17 cellular contexts compared by ENCODE assay signal in the genomic region with DNA sequence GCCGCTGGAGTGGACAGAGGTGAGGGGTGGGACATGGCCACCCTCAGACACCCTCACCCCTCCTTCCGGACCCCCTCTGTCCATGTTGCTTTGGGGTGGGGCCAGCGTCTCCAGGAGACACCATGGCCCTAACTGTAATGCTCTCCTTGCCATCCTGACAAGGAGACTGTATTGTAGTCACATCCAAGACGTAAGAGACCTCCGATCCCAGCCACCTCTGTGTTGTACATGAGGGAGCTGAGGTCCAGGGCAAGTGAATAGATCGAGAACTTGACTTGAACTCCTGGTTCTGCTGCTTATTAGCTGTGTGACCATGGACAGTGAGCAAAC. TPM values are rescaled to one million over a fixed set of nuclear protein-coding genes. Genes with fewer than 3 reads are reported as not detected.
DNase-seq lines count a peak whose midpoint lies in the region; ATAC-seq lines count a peak whose summit lies in the region.
"Had no signal": no experiment of that assay in that cellular context is flagged by ENCODE, and none has a peak within 500 bp of the region (broad histone marks: within the 10 kb centered on the region; RNA-seq: fewer than 3 reads in every experiment).

No MANE protein-coding gene starts in this region.

- CTCF ChIA-PET in activated CD4-positive, alpha-beta memory T cell treated with anti-CD3 and anti-CD28 coated beads, Interleukin-2, amount 10 ng/mL, durations not matched to agents 7 days and 5 days (lab: Charles Lee) = interaction anchor here (0.6 kb wide), 1 partner anchor 123 kb away, joined by 4 read pairs; no protein-coding TSS in a partner anchor
- CTCF ChIA-PET in activated CD4-positive, alpha-beta memory T cell treated with anti-CD3 and anti-CD28 coated beads for 36 hours (lab: Charles Lee) = no interaction called here

- H2AK5ac ChIP-seq in neuronal stem cell (ENCODE audit: low read depth, low read length) = peak overlapping the region; percentile 56

- no peak overlapping the region for H2AFZ ChIP-seq in neuronal stem cell (ENCODE audit: low read length)

- H3K4me2 ChIP-seq in neuronal stem cell (ENCODE audit: insufficient read depth, low read length, poor library complexity, severe bottlenecking) = no peak overlapping the region

- H3K9me3 Mint-ChIP-seq in activated CD4-positive, alpha-beta memory T cell treated with anti-CD3 and anti-CD28 coated beads, Interleukin-2, amount 10 ng/mL, durations not matched to agents 7 days and 5 days = no peaks in the 10 kb centered on the region
- no peaks in the 10 kb centered on the region for H3K9me3 Mint-ChIP-seq in activated CD4-positive, alpha-beta memory T cell treated with anti-CD3 and anti-CD28 coated beads for 36 hours
- no peaks in the 10 kb centered on the region for H3K9me3 Mint-ChIP-seq in stimulated activated naive CD8-positive, alpha-beta T cell treated with anti-CD3 and anti-CD28 coated beads, Interleukin-15, amount 100 ng/mL, for 72 hours

- H2BK12ac ChIP-seq in neuronal stem cell (ENCODE audit: low read length) = no peak overlapping the region

- no peak overlapping the region for H3K18ac ChIP-seq in neuronal stem cell (ENCODE audit: low read length)

- H3K4me1 Mint-ChIP-seq in activated CD4-positive, alpha-beta memory T cell treated with anti-CD3 and anti-CD28 coated beads, Interleukin-2, amount 10 ng/mL, durations not matched to agents 7 days and 5 days = no peaks in the 10 kb centered on the region
- H3K4me1 Mint-ChIP-seq in activated CD4-positive, alpha-beta memory T cell treated with anti-CD3 and anti-CD28 coated beads for 36 hours (ENCODE audit: low read depth) = peaks cover 1% of the 10 kb centered on the region
- peaks cover 16% of the 10 kb centered on the region for H3K4me1 Mint-ChIP-seq in stimulated activated naive CD8-positive, alpha-beta T cell treated with anti-CD3 and anti-CD28 coated beads, Interleukin-15, amount 100 ng/mL, for 72 hours
- H3K4me1 Mint-ChIP-seq: B cell had no signal

- no peak overlapping the region for H3K9ac ChIP-seq in neuronal stem cell (ENCODE audit: low read depth, low read length, poor library complexity)

- H3K27ac ChIP-seq in neuronal stem cell (replicated peaks; ENCODE audit: low read length) = no peak overlapping the region
- H3K27ac ChIP-seq: 22Rv1, SJSA1 had no signal

- H3K27me3 Mint-ChIP-seq in activated CD4-positive, alpha-beta memory T cell treated with anti-CD3 and anti-CD28 coated beads, Interleukin-2, amount 10 ng/mL, durations not matched to agents 7 days and 5 days = no peaks in the 10 kb centered on the region
- H3K27me3 Mint-ChIP-seq in activated CD4-positive, alpha-beta memory T cell treated with anti-CD3 and anti-CD28 coated beads for 36 hours = no peaks in the 10 kb centered on the region
- no peaks in the 10 kb centered on the region for H3K27me3 Mint-ChIP-seq in stimulated activated naive CD8-positive, alpha-beta T cell treated with anti-CD3 and anti-CD28 coated beads, Interleukin-15, amount 100 ng/mL, for 72 hours
- H3K27me3 Mint-ChIP-seq: B cell had no signal

- POLR2A ChIA-PET in activated CD4-positive, alpha-beta memory T cell treated with anti-CD3 and anti-CD28 coated beads, Interleukin-2, amount 10 ng/mL, durations not matched to agents 7 days and 5 days (lab: Charles Lee) = interaction anchor here (1.4 kb wide), 1 partner anchor 30 kb away, joined by 4 read pairs; no protein-coding TSS in a partner anchor
- POLR2A ChIA-PET in activated CD4-positive, alpha-beta memory T cell treated with anti-CD3 and anti-CD28 coated beads for 36 hours (lab: Charles Lee) = no interaction called here

- no peaks in the 10 kb centered on the region for H3K4me1 ChIP-seq in neuronal stem cell (ENCODE audit: control insufficient read depth in 2 of 2, insufficient read depth in 1 of 2, low read depth in 1 of 2, low read length in 2 of 2)
- H3K4me1 ChIP-seq: SJSA1 had no signal

- H3K36me3 Mint-ChIP-seq in activated CD4-positive, alpha-beta memory T cell treated with anti-CD3 and anti-CD28 coated beads, Interleukin-2, amount 10 ng/mL, durations not matched to agents 7 days and 5 days (ENCODE audit: low read depth) = peaks cover 41% of the 10 kb centered on the region
- peaks cover 41% of the 10 kb centered on the region for H3K36me3 Mint-ChIP-seq in activated CD4-positive, alpha-beta memory T cell treated with anti-CD3 and anti-CD28 coated beads for 36 hours

- H2BK5ac ChIP-seq in neuronal stem cell (ENCODE audit: low read length) = no peak overlapping the region

- H3K4me3 ChIP-seq in neuronal stem cell (ENCODE audit: low read length in 2 of 2) = no peak overlapping the region
- H3K4me3 ChIP-seq: SJSA1 had no signal

- no peaks in the 10 kb centered on the region for H3K27me3 ChIP-seq in neuronal stem cell (ENCODE audit: control insufficient read depth in 3 of 3, insufficient read depth in 3 of 3, low read depth in 1 of 3, low read length in 3 of 3)
- H3K27me3 ChIP-seq: SJSA1 had no signal

- H3K23ac ChIP-seq in neuronal stem cell (ENCODE audit: low read depth, low read length, poor library complexity) = peak overlapping the region; percentile 25

- H3K4me3 Mint-ChIP-seq in activated CD4-positive, alpha-beta memory T cell treated with anti-CD3 and anti-CD28 coated beads, Interleukin-2, amount 10 ng/mL, durations not matched to agents 7 days and 5 days = no peak overlapping the region
- H3K4me3 Mint-ChIP-seq in activated CD4-positive, alpha-beta memory T cell treated with anti-CD3 and anti-CD28 coated beads for 36 hours = no peak overlapping the region
- no peak overlapping the region for H3K4me3 Mint-ChIP-seq in stimulated activated naive CD8-positive, alpha-beta T cell treated with anti-CD3 and anti-CD28 coated beads, Interleukin-15, amount 100 ng/mL, for 72 hours
- H3K4me3 Mint-ChIP-seq: B cell had no signal

- H3K27ac Mint-ChIP-seq in activated CD4-positive, alpha-beta memory T cell treated with anti-CD3 and anti-CD28 coated beads, Interleukin-2, amount 10 ng/mL, durations not matched to agents 7 days and 5 days = no peak overlapping the region
- H3K27ac Mint-ChIP-seq in activated CD4-positive, alpha-beta memory T cell treated with anti-CD3 and anti-CD28 coated beads for 36 hours = no peak overlapping the region
- H3K27ac Mint-ChIP-seq in stimulated activated naive CD8-positive, alpha-beta T cell treated with anti-CD3 and anti-CD28 coated beads, Interleukin-15, amount 100 ng/mL, for 72 hours = peak overlapping the region; percentile 23 to 69
- H3K27ac Mint-ChIP-seq: B cell had no signal

- peaks cover 66 to 89% of the 10 kb centered on the region in 2 donors for H3K36me3 ChIP-seq in neuronal stem cell (replicated peaks in 1 of 2; ENCODE audit: control insufficient read depth in 2 of 2, insufficient read depth in 2 of 2, low read length in 2 of 2)

- H3K9me3 ChIP-seq in neuronal stem cell (replicated peaks in 1 of 2; ENCODE audit: control insufficient read depth in 2 of 2, insufficient read depth in 1 of 2, low read depth in 1 of 2, low read length in 2 of 2) = peaks cover 0 to 2% of the 10 kb centered on the region in 2 donors
- H3K9me3 ChIP-seq: SJSA1 had no signal

- H4K8ac ChIP-seq in neuronal stem cell (ENCODE audit: low read depth, low read length) = no peak overlapping the region

- no peak overlapping the region for H3K4ac ChIP-seq in neuronal stem cell (ENCODE audit: low read length)

- H2BK15ac ChIP-seq in neuronal stem cell (ENCODE audit: low read length) = no peak overlapping the region

- peaks cover 7% of the 10 kb centered on the region for H3K79me1 ChIP-seq in neuronal stem cell (ENCODE audit: low read depth, low read length)

- no peak for ATAC-seq in stimulated activated naive CD8-positive, alpha-beta T cell treated with anti-CD3 and anti-CD28 coated beads, Interleukin-15, amount 100 ng/mL, for 72 hours
- no peak for ATAC-seq in stimulated activated naive CD8-positive, alpha-beta T cell treated with anti-CD3 and anti-CD28 coated beads, Interleukin-15, Interleukin-2, amounts not matched to agents 100 U/mL and 50 U/mL, for 24 hours
- no peak for ATAC-seq in GM19035 (IDR thresholded peaks at IDR 0.05; ENCODE audit: unreplicated experiment)

- H2BK120ac ChIP-seq in neuronal stem cell (ENCODE audit: low read depth, low read length) = no peak overlapping the region

- WGBS in neuronal stem cell (ENCODE audit: extremely low coverage in 2 of 2, insufficient read length in 2 of 2, insufficient replicate concordance in 1 of 2), 2 donors = no CpG with 5 or more reads among the region's 6 CpGs

- peak; percentile 12 for DNase-seq in activated CD4-positive, alpha-beta memory T cell treated with anti-CD3 and anti-CD28 coated beads, Interleukin-2, amount 10 ng/mL, durations not matched to agents 7 days and 5 days
- DNase-seq in activated CD4-positive, alpha-beta memory T cell treated with anti-CD3 and anti-CD28 coated beads for 36 hours = no peak
- DNase-seq in stimulated activated naive CD8-positive, alpha-beta T cell treated with anti-CD3 and anti-CD28 coated beads, Interleukin-15, amount 100 ng/mL, for 72 hours = no peak
- DNase-seq in stimulated activated naive CD8-positive, alpha-beta T cell treated with anti-CD3 and anti-CD28 coated beads, Interleukin-15, Interleukin-2, amounts not matched to agents 100 U/mL and 50 U/mL, for 24 hours = no peak
- no peak for DNase-seq in neuronal stem cell (ENCODE audit: low spot score)
- DNase-seq in Kasumi-1 (lab: John Stamatoyannopoulos, UW) = no peak
- no peak for DNase-seq in COLO829 (ENCODE audit: low spot score)
- DNase-seq: KG1, NCI-H1048, NCI-H1436 treated with DMSO at 0.1 percent for 48 hours, NCI-H2081, NCI-H774, RPMI8226 had no signal

- H4K91ac ChIP-seq in neuronal stem cell (ENCODE audit: low read depth, low read length, poor library complexity) = no peak overlapping the region

- intact Hi-C loops in activated CD4-positive, alpha-beta memory T cell treated with anti-CD3 and anti-CD28 coated beads for 36 hours (cut with micrococcal nuclease) = loop anchor here (10.0 kb wide), 2 partner anchors 1023 to 1173 kb away; partner anchors contain the start of genes DNAH3 and LDAF1

- no peak overlapping the region for H3K14ac ChIP-seq in neuronal stem cell (ENCODE audit: low read length)

RNA-seq across cellular contexts. Expression of gene POLR3E, which starts 30.2 kb away (rescaled TPM):
- total RNA-seq in activated CD4-positive, alpha-beta memory T cell treated with anti-CD3 and anti-CD28 coated beads, Interleukin-2, amount 10 ng/mL, durations not matched to agents 7 days and 5 days = 10 to 100 TPM; 50.7 TPM
- total RNA-seq in activated CD4-positive, alpha-beta memory T cell treated with anti-CD3 and anti-CD28 coated beads for 36 hours = 10 to 100 TPM; 75.0 to 80.3 TPM
- polyA plus RNA-seq in neuronal stem cell (2013, experiment 1 of 2) = 36.5 TPM
- 36.0 TPM for polyA plus RNA-seq in neuronal stem cell (2013, experiment 2 of 2)

RNA-seq across cellular contexts. Expression of gene CDR2, which starts 47.0 kb away (rescaled TPM):
- total RNA-seq in activated CD4-positive, alpha-beta memory T cell treated with anti-CD3 and anti-CD28 coated beads, Interleukin-2, amount 10 ng/mL, durations not matched to agents 7 days and 5 days = 10 to 100 TPM; 43.1 to 43.9 TPM
- total RNA-seq in activated CD4-positive, alpha-beta memory T cell treated with anti-CD3 and anti-CD28 coated beads for 36 hours = 10 to 100 TPM; 44.0 to 44.4 TPM
- polyA plus RNA-seq in neuronal stem cell (2013, experiment 1 of 2) = 17.4 TPM
- 17.2 TPM for polyA plus RNA-seq in neuronal stem cell (2013, experiment 2 of 2)

Comparison
In these comparisons a context has a peak if more than half of its experiments do, and no peak if none do; other contexts are left out.
1. H3K27ac Mint-ChIP-seq: peak in stimulated activated naive CD8-positive, alpha-beta T cell treated with anti-CD3 and anti-CD28 coated beads, Interleukin-15, amount 100 ng/mL, for 72 hours (2 of 2); none in activated CD4-positive, alpha-beta memory T cell treated with anti-CD3 and anti-CD28 coated beads, Interleukin-2, amount 10 ng/mL, durations not matched to agents 7 days and 5 days (single experiment) and activated CD4-positive, alpha-beta memory T cell treated with anti-CD3 and anti-CD28 coated beads for 36 hours (single experiment).